ENCODE assay signal across 20 cellular contexts in genomic region chr16:1914084-1914608, GRCh38. TPM values are rescaled to one million over a fixed set of nuclear protein-coding genes. Genes with fewer than 3 reads are reported as not detected.
"Had no signal": no experiment of that assay in that cellular context is flagged by ENCODE, and none has a peak within 500 bp of the region (broad histone marks: within the 10 kb centered on the region; RNA-seq: fewer than 3 reads in every experiment).

No MANE protein-coding gene starts in this region.

- ATAC-seq: sciatic nerve had no signal

- H3K4me1 ChIP-seq: foreskin keratinocyte had no signal

- H3K27ac ChIP-seq: coronary artery, foreskin keratinocyte, ovary, spleen, uterus had no signal

- H3K9me3 Mint-ChIP-seq: activated CD4-positive, alpha-beta T cell treated with anti-CD3 and anti-CD28 coated beads, Interleukin-2, amount 10 ng/mL, durations not matched to agents 24 days and 14 days; activated naive CD8-positive, alpha-beta T cell treated with anti-CD3 and anti-CD28 coated beads, Interleukin-2, amount 10 ng/mL, durations not matched to agents 7 days and 5 days; immature natural killer cell; T-helper 2 cell treated with Interferon-gamma antibody and Interleukin-4, amounts not matched to agents 5 μg/mL and 100 μg/mL, for 36 hours had no signal

- H3K27ac Mint-ChIP-seq: activated CD4-positive, alpha-beta T cell treated with anti-CD3 and anti-CD28 coated beads, Interleukin-2, amount 10 ng/mL, durations not matched to agents 24 days and 14 days; activated naive CD8-positive, alpha-beta T cell treated with anti-CD3 and anti-CD28 coated beads, Interleukin-2, amount 10 ng/mL, durations not matched to agents 7 days and 5 days; brain; immature natural killer cell; T-helper 2 cell treated with Interferon-gamma antibody and Interleukin-4, amounts not matched to agents 5 μg/mL and 100 μg/mL, for 36 hours had no signal

- H3K4me3 Mint-ChIP-seq: activated CD4-positive, alpha-beta T cell treated with anti-CD3 and anti-CD28 coated beads, Interleukin-2, amount 10 ng/mL, durations not matched to agents 24 days and 14 days; activated naive CD8-positive, alpha-beta T cell treated with anti-CD3 and anti-CD28 coated beads, Interleukin-2, amount 10 ng/mL, durations not matched to agents 7 days and 5 days; brain; immature natural killer cell; T-helper 2 cell treated with Interferon-gamma antibody and Interleukin-4, amounts not matched to agents 5 μg/mL and 100 μg/mL, for 36 hours had no signal

- DNase-seq: activated CD4-positive, alpha-beta T cell treated with anti-CD3 and anti-CD28 coated beads, Interleukin-2, amount 10 ng/mL, durations not matched to agents 24 days and 14 days; activated CD4-positive, CD25-positive, alpha-beta regulatory T cell; activated CD8-positive, alpha-beta memory T cell treated with anti-CD3 and anti-CD28 coated beads for 24 hours; activated gamma-delta T cell treated with Interleukin-2 at 50 U/mL for 16 hours; activated naive CD8-positive, alpha-beta T cell treated with anti-CD3 and anti-CD28 coated beads, Interleukin-2, amount 10 ng/mL, durations not matched to agents 7 days and 5 days; central memory CD4-positive, alpha-beta T cell; effector CD8-positive, alpha-beta T cell; foreskin keratinocyte; immature natural killer cell; ovary; spleen; uterus had no signal

- H3K4me1 Mint-ChIP-seq: activated CD4-positive, alpha-beta T cell treated with anti-CD3 and anti-CD28 coated beads, Interleukin-2, amount 10 ng/mL, durations not matched to agents 24 days and 14 days; activated naive CD8-positive, alpha-beta T cell treated with anti-CD3 and anti-CD28 coated beads, Interleukin-2, amount 10 ng/mL, durations not matched to agents 7 days and 5 days; brain; immature natural killer cell had no signal

- H3K4me3 ChIP-seq: coronary artery, ovary, spleen, uterus had no signal

- H3K27me3 ChIP-seq: ovary had no signal

- H3K36me3 Mint-ChIP-seq: activated naive CD8-positive, alpha-beta T cell treated with anti-CD3 and anti-CD28 coated beads, Interleukin-2, amount 10 ng/mL, durations not matched to agents 7 days and 5 days; brain; immature natural killer cell had no signal

- H3K36me3 ChIP-seq: ovary, spleen, uterus had no signal

- FAIRE-seq: endothelial cell of umbilical vein had no signal

- H3K9me3 ChIP-seq: ovary, spleen, uterus had no signal

RNA-seq across cellular contexts. Expression of gene HS3ST6, which starts 4.1 kb away (rescaled TPM):
- total RNA-seq: activated CD4-positive, alpha-beta T cell treated with anti-CD3 and anti-CD28 coated beads, Interleukin-2, amount 10 ng/mL, durations not matched to agents 24 days and 14 days; activated naive CD8-positive, alpha-beta T cell treated with anti-CD3 and anti-CD28 coated beads, Interleukin-2, amount 10 ng/mL, durations not matched to agents 7 days and 5 days; endothelial cell of umbilical vein; foreskin keratinocyte; mesenteric fat pad; pulmonary artery endothelial cell; sciatic nerve; uterus had no signal
- polyA plus RNA-seq: endothelial cell of umbilical vein, immature natural killer cell, neural cell, ovary had no signal

RNA-seq across cellular contexts. Expression of gene RPL3L, which starts 40.3 kb away (rescaled TPM):
- total RNA-seq: activated naive CD8-positive, alpha-beta T cell treated with anti-CD3 and anti-CD28 coated beads, Interleukin-2, amount 10 ng/mL, durations not matched to agents 7 days and 5 days; endothelial cell of umbilical vein; mesenteric fat pad; ovary; pulmonary artery endothelial cell; sciatic nerve; spleen had no signal
- polyA plus RNA-seq: endothelial cell of umbilical vein, immature natural killer cell, neural cell, ovary had no signal

RNA-seq across cellular contexts. Expression of gene MEIOB, which starts 42.2 kb away (rescaled TPM):
- total RNA-seq: activated CD4-positive, alpha-beta T cell treated with anti-CD3 and anti-CD28 coated beads, Interleukin-2, amount 10 ng/mL, durations not matched to agents 24 days and 14 days; activated naive CD8-positive, alpha-beta T cell treated with anti-CD3 and anti-CD28 coated beads, Interleukin-2, amount 10 ng/mL, durations not matched to agents 7 days and 5 days; endothelial cell of umbilical vein; mesenteric fat pad; sciatic nerve; spleen had no signal
- polyA plus RNA-seq: immature natural killer cell, neural cell, spleen had no signal
